ENCODE assay signal across 1 cellular context in genomic region chr12:53675701-53676607, GRCh38.
TF ChIP-seq lines count a peak whose summit lies in the region.

Gene ATP5MC2, minus strand, starts transcription at chr12:53676083. Its CDS starts 3,469 bp downstream, at chr12:53672614.

TF ChIP-seq in HepG2, 621 proteins besides CTCF, POLR2A, EP300 and RAD21 (continued from another document and continues in another):
- TF ChIP-seq, protein P1, sequence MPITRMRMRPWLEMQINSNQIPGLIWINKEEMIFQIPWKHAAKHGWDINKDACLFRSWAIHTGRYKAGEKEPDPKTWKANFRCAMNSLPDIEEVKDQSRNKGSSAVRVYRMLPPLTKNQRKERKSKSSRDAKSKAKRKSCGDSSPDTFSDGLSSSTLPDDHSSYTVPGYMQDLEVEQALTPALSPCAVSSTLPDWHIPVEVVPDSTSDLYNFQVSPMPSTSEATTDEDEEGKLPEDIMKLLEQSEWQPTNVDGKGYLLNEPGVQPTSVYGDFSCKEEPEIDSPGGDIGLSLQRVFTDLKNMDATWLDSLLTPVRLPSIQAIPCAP (CRISPR knock-in tag; IDR thresholded peaks at IDR 0.05; ENCODE audit: low read depth): peak; percentile 30; the same call in 1 of the 2 replicates
- TF ChIP-seq ZNF275 (CRISPR knock-in tag; IDR thresholded peaks at IDR 0.05; ENCODE audit: borderline replicate concordance) (peak; percentile 93), ZNF225 (CRISPR knock-in tag; IDR thresholded peaks at IDR 0.05) (peak; percentile 97), TCF12 (IDR thresholded peaks at IDR 0.05) (no peak), TCF12 (CRISPR knock-in tag; IDR thresholded peaks at IDR 0.05) (no peak), ONECUT2 (CRISPR knock-in tag; IDR thresholded peaks at IDR 0.05) (peak; percentile 60; the same call in 1 of the 2 replicates), SMYD3 (CRISPR knock-in tag; IDR thresholded peaks at IDR 0.05) (peak; percentile 69; the same call in 1 of the 2 replicates), ZNF549 (CRISPR knock-in tag; IDR thresholded peaks at IDR 0.05) (no peak), PRMT3 (CRISPR knock-in tag; IDR thresholded peaks at IDR 0.05; ENCODE audit: borderline replicate concordance, low read depth) (0 out of 2 replicates have a peak, but pooled peaks have one; percentile 88), NFKB2 (CRISPR knock-in tag; IDR thresholded peaks at IDR 0.05; ENCODE audit: borderline replicate concordance) (peak; percentile 91; the same call in 1 of the 2 replicates), RCOR2 (CRISPR knock-in tag; IDR thresholded peaks at IDR 0.05) (peak; percentile 65; the same call in 1 of the 2 replicates), ZNF883 (CRISPR knock-in tag; IDR thresholded peaks at IDR 0.05; ENCODE audit: not compliant biosample characterization) (peak; percentile 96), RELA (CRISPR knock-in tag; IDR thresholded peaks at IDR 0.05) (peak; percentile 90), NONO (IDR thresholded peaks at IDR 0.05) (no peak), NONO (CRISPR knock-in tag; conservative IDR thresholded peaks at IDR 0.05) (peak; percentile 98), ZNF777 (CRISPR knock-in tag; IDR thresholded peaks at IDR 0.05) (no peak), ZNF138 (CRISPR knock-in tag; IDR thresholded peaks at IDR 0.05; ENCODE audit: low read depth) (peak; percentile 96; the same call in 1 of the 2 replicates), ZC3H13 (CRISPR knock-in tag; IDR thresholded peaks at IDR 0.05) (0 out of 2 replicates have a peak, but pooled peaks have one; percentile 52), ZNF180 (CRISPR knock-in tag; IDR thresholded peaks at IDR 0.05; ENCODE audit: borderline replicate concordance, low read depth) (no peak), SOX5 (CRISPR knock-in tag; IDR thresholded peaks at IDR 0.05; ENCODE audit: borderline replicate concordance) (peak; percentile 78), CREB3 (CRISPR knock-in tag; IDR thresholded peaks at IDR 0.05) (no peak), FOSL1 (CRISPR knock-in tag; IDR thresholded peaks at IDR 0.05; ENCODE audit: borderline replicate concordance) (no peak), KIAA2018 (CRISPR knock-in tag; IDR thresholded peaks at IDR 0.05; ENCODE audit: borderline replicate concordance) (no peak), NFYC (CRISPR knock-in tag; IDR thresholded peaks at IDR 0.05) (peak; percentile 52), ZNF367 (CRISPR knock-in tag; IDR thresholded peaks at IDR 0.05; ENCODE audit: borderline replicate concordance) (no peak), PAF1 (CRISPR knock-in tag; IDR thresholded peaks at IDR 0.05) (no peak), MBD4 (IDR thresholded peaks at IDR 0.05; ENCODE audit: borderline replicate concordance, low read length) (no peak), ZNF737 (CRISPR knock-in tag; IDR thresholded peaks at IDR 0.05; ENCODE audit: borderline replicate concordance) (peak; percentile 69; the same call in 1 of the 2 replicates)
- TF ChIP-seq, protein P2, sequence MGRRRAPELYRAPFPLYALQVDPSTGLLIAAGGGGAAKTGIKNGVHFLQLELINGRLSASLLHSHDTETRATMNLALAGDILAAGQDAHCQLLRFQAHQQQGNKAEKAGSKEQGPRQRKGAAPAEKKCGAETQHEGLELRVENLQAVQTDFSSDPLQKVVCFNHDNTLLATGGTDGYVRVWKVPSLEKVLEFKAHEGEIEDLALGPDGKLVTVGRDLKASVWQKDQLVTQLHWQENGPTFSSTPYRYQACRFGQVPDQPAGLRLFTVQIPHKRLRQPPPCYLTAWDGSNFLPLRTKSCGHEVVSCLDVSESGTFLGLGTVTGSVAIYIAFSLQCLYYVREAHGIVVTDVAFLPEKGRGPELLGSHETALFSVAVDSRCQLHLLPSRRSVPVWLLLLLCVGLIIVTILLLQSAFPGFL (CRISPR knock-in tag; IDR thresholded peaks at IDR 0.05): no peak
- TF ChIP-seq, protein P3, sequence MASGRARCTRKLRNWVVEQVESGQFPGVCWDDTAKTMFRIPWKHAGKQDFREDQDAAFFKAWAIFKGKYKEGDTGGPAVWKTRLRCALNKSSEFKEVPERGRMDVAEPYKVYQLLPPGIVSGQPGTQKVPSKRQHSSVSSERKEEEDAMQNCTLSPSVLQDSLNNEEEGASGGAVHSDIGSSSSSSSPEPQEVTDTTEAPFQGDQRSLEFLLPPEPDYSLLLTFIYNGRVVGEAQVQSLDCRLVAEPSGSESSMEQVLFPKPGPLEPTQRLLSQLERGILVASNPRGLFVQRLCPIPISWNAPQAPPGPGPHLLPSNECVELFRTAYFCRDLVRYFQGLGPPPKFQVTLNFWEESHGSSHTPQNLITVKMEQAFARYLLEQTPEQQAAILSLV (CRISPR knock-in tag; IDR thresholded peaks at IDR 0.05; ENCODE audit: borderline replicate concordance): peak; percentile 80; the same call in 1 of the 2 replicates
- TF ChIP-seq, protein P4, sequence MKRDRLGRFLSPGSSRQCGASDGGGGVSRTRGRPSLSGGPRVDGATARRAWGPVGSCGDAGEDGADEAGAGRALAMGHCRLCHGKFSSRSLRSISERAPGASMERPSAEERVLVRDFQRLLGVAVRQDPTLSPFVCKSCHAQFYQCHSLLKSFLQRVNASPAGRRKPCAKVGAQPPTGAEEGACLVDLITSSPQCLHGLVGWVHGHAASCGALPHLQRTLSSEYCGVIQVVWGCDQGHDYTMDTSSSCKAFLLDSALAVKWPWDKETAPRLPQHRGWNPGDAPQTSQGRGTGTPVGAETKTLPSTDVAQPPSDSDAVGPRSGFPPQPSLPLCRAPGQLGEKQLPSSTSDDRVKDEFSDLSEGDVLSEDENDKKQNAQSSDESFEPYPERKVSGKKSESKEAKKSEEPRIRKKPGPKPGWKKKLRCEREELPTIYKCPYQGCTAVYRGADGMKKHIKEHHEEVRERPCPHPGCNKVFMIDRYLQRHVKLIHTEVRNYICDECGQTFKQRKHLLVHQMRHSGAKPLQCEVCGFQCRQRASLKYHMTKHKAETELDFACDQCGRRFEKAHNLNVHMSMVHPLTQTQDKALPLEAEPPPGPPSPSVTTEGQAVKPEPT (CRISPR knock-in tag; IDR thresholded peaks at IDR 0.05; ENCODE audit: low read depth): 0 out of 2 replicates have a peak, but pooled peaks have one; percentile 23
- TF ChIP-seq, protein P5, sequence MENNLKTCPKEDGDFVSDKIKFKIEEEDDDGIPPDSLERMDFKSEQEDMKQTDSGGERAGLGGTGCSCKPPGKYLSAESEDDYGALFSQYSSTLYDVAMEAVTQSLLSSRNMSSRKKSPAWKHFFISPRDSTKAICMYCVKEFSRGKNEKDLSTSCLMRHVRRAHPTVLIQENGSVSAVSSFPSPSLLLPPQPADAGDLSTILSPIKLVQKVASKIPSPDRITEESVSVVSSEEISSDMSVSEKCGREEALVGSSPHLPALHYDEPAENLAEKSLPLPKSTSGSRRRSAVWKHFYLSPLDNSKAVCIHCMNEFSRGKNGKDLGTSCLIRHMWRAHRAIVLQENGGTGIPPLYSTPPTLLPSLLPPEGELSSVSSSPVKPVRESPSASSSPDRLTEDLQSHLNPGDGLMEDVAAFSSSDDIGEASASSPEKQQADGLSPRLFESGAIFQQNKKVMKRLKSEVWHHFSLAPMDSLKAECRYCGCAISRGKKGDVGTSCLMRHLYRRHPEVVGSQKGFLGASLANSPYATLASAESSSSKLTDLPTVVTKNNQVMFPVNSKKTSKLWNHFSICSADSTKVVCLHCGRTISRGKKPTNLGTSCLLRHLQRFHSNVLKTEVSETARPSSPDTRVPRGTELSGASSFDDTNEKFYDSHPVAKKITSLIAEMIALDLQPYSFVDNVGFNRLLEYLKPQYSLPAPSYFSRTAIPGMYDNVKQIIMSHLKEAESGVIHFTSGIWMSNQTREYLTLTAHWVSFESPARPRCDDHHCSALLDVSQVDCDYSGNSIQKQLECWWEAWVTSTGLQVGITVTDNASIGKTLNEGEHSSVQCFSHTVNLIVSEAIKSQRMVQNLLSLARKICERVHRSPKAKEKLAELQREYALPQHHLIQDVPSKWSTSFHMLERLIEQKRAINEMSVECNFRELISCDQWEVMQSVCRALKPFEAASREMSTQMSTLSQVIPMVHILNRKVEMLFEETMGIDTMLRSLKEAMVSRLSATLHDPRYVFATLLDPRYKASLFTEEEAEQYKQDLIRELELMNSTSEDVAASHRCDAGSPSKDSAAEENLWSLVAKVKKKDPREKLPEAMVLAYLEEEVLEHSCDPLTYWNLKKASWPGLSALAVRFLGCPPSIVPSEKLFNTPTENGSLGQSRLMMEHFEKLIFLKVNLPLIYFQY (CRISPR knock-in tag; IDR thresholded peaks at IDR 0.05; ENCODE audit: borderline replicate concordance): peak; percentile 76
